In the genomic region with DNA sequence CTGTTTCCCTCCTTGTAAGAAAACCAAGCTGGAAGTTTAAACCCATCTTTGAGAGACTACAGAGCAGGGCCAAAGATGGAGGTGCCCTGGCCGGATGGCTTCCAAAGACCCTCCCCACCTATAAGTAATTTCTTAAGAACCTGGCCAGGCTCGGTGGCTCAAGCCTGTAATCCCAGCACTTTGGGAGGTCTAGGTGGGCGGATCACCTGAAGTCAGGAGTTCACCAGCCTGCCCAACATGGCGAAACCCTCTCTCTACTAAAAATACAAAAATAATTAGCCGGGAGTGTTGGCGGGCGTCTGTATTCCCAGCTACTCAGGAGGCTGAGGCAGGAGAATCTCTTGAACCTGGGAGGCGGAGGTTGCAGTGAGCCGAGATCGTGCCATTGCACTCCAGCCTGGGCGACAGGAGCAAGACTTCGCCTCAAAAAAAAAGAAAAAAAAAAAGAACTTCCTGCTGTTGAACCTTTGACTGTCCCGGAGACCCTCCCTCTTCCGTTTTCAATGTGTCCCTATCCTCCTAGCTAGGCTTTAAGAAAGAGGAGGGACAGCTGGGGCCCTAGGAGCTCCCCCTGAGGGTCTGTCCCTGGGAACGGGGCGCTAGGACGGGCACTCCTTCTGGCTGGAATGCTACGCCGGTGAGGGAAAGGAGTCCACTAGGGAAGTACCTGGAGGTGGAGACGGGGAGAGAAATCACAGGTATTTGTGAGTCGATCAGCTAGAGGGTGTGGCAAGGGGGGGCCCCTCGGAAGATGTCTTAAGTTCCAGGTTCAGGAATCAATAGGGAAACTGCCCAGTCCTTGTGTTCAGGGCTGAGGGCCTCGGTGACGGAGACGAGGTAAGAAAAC, we compare ENCODE assay signal across 7 cellular contexts. TPM values are rescaled to one million over a fixed set of nuclear protein-coding genes. Genes with fewer than 3 reads are reported as not detected.
DNase-seq lines count a peak whose midpoint lies in the region; ATAC-seq and TF ChIP-seq lines count a peak whose summit lies in the region.

No MANE protein-coding gene starts in this region.

- H3K27ac Mint-ChIP-seq in endothelial cell (ENCODE audit: unreplicated experiment): peak overlapping the region; percentile 99

- H3K4me3 Mint-ChIP-seq in endothelial cell (ENCODE audit: unreplicated experiment): peak overlapping the region; percentile 96

- H3K27me3 Mint-ChIP-seq in endothelial cell (ENCODE audit: unreplicated experiment): peaks cover 7% of the 10 kb centered on the region

- DNase-seq in RWPE2 (ENCODE audit: low spot score): peak; percentile 75
- DNase-seq in endothelial cell (ENCODE audit: low spot score): peak; percentile 44
- DNase-seq in foreskin melanocyte: no peak

- peaks cover 14% of the 10 kb centered on the region for H3K36me3 Mint-ChIP-seq in endothelial cell (ENCODE audit: low read depth, unreplicated experiment)

- no peaks in the 10 kb centered on the region for H3K9me3 ChIP-seq in RWPE2 (ENCODE audit: severe bottlenecking)
- no peaks in the 10 kb centered on the region for H3K9me3 ChIP-seq in mucosa of stomach (ENCODE audit: control insufficient read depth, low read length)

- no peaks in the 10 kb centered on the region for H3K9me3 Mint-ChIP-seq in endothelial cell (ENCODE audit: unreplicated experiment)

- H3K4me1 Mint-ChIP-seq in endothelial cell (ENCODE audit: unreplicated experiment): peaks cover 25% of the 10 kb centered on the region

- H3K4me1 ChIP-seq in RWPE2 (ENCODE audit: insufficient read depth, poor library complexity, severe bottlenecking) (peaks cover 3% of the 10 kb centered on the region), mucosa of stomach (ENCODE audit: control insufficient read depth, insufficient read depth, low read length) (peaks cover 7% of the 10 kb centered on the region)

- ATAC-seq in GM18511 (IDR thresholded peaks at IDR 0.05; ENCODE audit: unreplicated experiment) (peak; percentile 18), HG03045 (IDR thresholded peaks at IDR 0.05; ENCODE audit: unreplicated experiment) (peak; percentile 5), RWPE2 (ENCODE audit: low read depth) (peak; percentile 80), GM19351 (IDR thresholded peaks at IDR 0.05; ENCODE audit: unreplicated experiment) (no peak)

- H3K36me3 ChIP-seq in RWPE2 (ENCODE audit: low read depth) (no peaks in the 10 kb centered on the region), mucosa of stomach (ENCODE audit: control insufficient read depth, insufficient read depth, low read length) (no peaks in the 10 kb centered on the region)

- H3K27ac ChIP-seq in RWPE2 (ENCODE audit: poor library complexity, severe bottlenecking): peak overlapping the region; percentile 85

- H3K4me3 ChIP-seq in RWPE2 (ENCODE audit: severe bottlenecking): peak overlapping the region; percentile 48
- peak overlapping the region; percentile 66 for H3K4me3 ChIP-seq in mucosa of stomach (ENCODE audit: low read length)

- TF ChIP-seq CTCF in RWPE2 (IDR thresholded peaks at IDR 0.05; ENCODE audit: poor library complexity, severe bottlenecking) (no peak), endothelial cell (IDR thresholded peaks at IDR 0.05; ENCODE audit: unreplicated experiment) (no peak)

- H3K9ac ChIP-seq in mucosa of stomach (ENCODE audit: low read length): peak overlapping the region; percentile 70

- no peaks in the 10 kb centered on the region for H3K27me3 ChIP-seq in RWPE2 (ENCODE audit: insufficient read depth, poor library complexity, severe bottlenecking)
- no peaks in the 10 kb centered on the region for H3K27me3 ChIP-seq in mucosa of stomach (ENCODE audit: control insufficient read depth, insufficient read depth, low read length)

RNA-seq across cellular contexts. Expression of a gene that starts 4.8 kb away (rescaled TPM):
- total RNA-seq in endothelial cell (ENCODE audit: unreplicated experiment): not detected

RNA-seq across cellular contexts. Expression of a gene that starts 11.9 kb away (rescaled TPM):
- 32,961 TPM for total RNA-seq in endothelial cell (ENCODE audit: unreplicated experiment)

RNA-seq across cellular contexts. Expression of a gene that starts 12.1 kb away (rescaled TPM):
- 13.5 TPM for total RNA-seq in endothelial cell (ENCODE audit: unreplicated experiment)

RNA-seq across cellular contexts. Expression of a gene that starts 19.0 kb away (rescaled TPM):
- 1.4 TPM for total RNA-seq in endothelial cell (ENCODE audit: unreplicated experiment)

RNA-seq across cellular contexts. Expression of a gene that starts 27.7 kb away (rescaled TPM):
- 2.4 TPM for total RNA-seq in endothelial cell (ENCODE audit: unreplicated experiment)
